In genomic region chr6:17281100-17281496, GRCh38 we compare ENCODE assay signal across 8 cellular contexts. TPM values are rescaled to one million over a fixed set of nuclear protein-coding genes. Genes with fewer than 3 reads are reported as not detected.
DNase-seq lines count a peak whose midpoint lies in the region; ATAC-seq and TF ChIP-seq lines count a peak whose summit lies in the region.

Gene RBM24, plus strand, starts transcription at chr6:17281361. Its CDS starts 221 bp downstream, at chr6:17281582.

- no peak within 1 kb of the TSS for H3K9ac ChIP-seq in parathyroid adenoma

- WGBS in heart right ventricle, 2 donors, result 0 to 1% methylated on average over 46 of the region's 46 CpGs

- intact Hi-C loops in heart right ventricle (cut with DNase I), result loop anchor here in 5 of 10 donors (5.0 to 10.0 kb wide), 7 partner anchors 114 to 304 kb away; partner anchors contain the start of gene CAP2 (in 2 of the 5)

- H3K36me3 ChIP-seq in heart right ventricle (no peaks in the 10 kb centered on the region), parathyroid adenoma (ENCODE audit: control insufficient read depth, insufficient read depth, low read length) (no peaks in the 10 kb centered on the region)

- peak within 1 kb of the TSS; percentile 98 for H3K4me2 ChIP-seq in parathyroid adenoma (ENCODE audit: low read length)

- H3K27ac ChIP-seq in heart right ventricle (peak within 1 kb of the TSS; percentile 79 to 96 (median 90)), parathyroid adenoma (no peak within 1 kb of the TSS)

- H3K4me3 ChIP-seq in heart right ventricle (peak within 1 kb of the TSS; percentile 56 to 85 (median 82)), parathyroid adenoma (ENCODE audit: low read depth, low read length) (peak within 1 kb of the TSS; percentile 66)

- TF ChIP-seq CTCF in GM12872 (IDR thresholded peaks at IDR 0.05; ENCODE audit: insufficient read depth, low read depth, low read length) (0 out of 3 replicates have a peak, but pooled peaks have one; percentile 13), heart right ventricle (IDR thresholded peaks at IDR 0.05) (peak in 4 of 9 donors; percentile 20 to 39 (median 26)), parathyroid adenoma (IDR thresholded peaks at IDR 0.05) (peak; percentile 22)

- H3K79me2 ChIP-seq in parathyroid adenoma, result no peaks in the 10 kb centered on the region

- H3K27me3 ChIP-seq in heart right ventricle (peaks cover 0 to 59% (median 3%) of the 10 kb centered on the region in 7 donors), parathyroid adenoma (ENCODE audit: control insufficient read depth, insufficient read depth, low read length) (no peaks in the 10 kb centered on the region)

- DNase-seq in NCI-H69 (lab: John Stamatoyannopoulos, UW), result peak; percentile 83
- peak; percentile 40 for DNase-seq in amniotic epithelial cell (ENCODE audit: low read depth)
- DNase-seq in heart right ventricle, result peak; percentile 52 to 55
- no peak for DNase-seq in activated CD4-positive, CD25-positive, alpha-beta regulatory T cell treated with anti-CD3 and anti-CD28 coated beads, Interleukin-2, amount 50 U/mL, for 72 hours

- H3K4me1 ChIP-seq in heart right ventricle (peaks cover 0 to 15% (median 5%) of the 10 kb centered on the region in 9 donors), parathyroid adenoma (no peaks in the 10 kb centered on the region)

- H2AFZ ChIP-seq in parathyroid adenoma, result peak within 1 kb of the TSS; percentile 93

- ATAC-seq in heart right ventricle (peak in 3 of 8 donors; percentile 5 to 26 (median 23)), GM21825 (IDR thresholded peaks at IDR 0.05; ENCODE audit: unreplicated experiment) (no peak), HG03571 (IDR thresholded peaks at IDR 0.05; ENCODE audit: unreplicated experiment) (no peak)

- no peaks in the 10 kb centered on the region for H3K9me3 ChIP-seq in heart right ventricle
- H3K9me3 ChIP-seq in parathyroid adenoma (ENCODE audit: control insufficient read depth, low read length), result no peaks in the 10 kb centered on the region

RNA-seq across cellular contexts. Expression of gene RBM24, which starts in this region (rescaled TPM):
- 100 to 1,000 TPM; 149 to 317 (median 194) TPM for total RNA-seq in heart right ventricle
- 100 to 1,000 TPM in 1 of 2 donors, 10 to 100 TPM in 1; 62.4 to 207 TPM for polyA plus RNA-seq in heart right ventricle
